ENCODE assay signal across 18 cellular contexts in genomic region chr6:87572031-87572430, GRCh38.
"Had no signal": no experiment of that assay in that cellular context is flagged by ENCODE, and none has a peak within 500 bp of the region (broad histone marks: within the 10 kb centered on the region; RNA-seq: fewer than 3 reads in every experiment).

No MANE protein-coding gene starts in this region.

- H3K9me3 Mint-ChIP-seq: activated T-cell treated with anti-CD3 and anti-CD28 coated beads, Interleukin-2, amount 50 U/mL, for 4 hours; central memory CD8-positive, alpha-beta T cell; stimulated activated naive CD8-positive, alpha-beta T cell treated with anti-CD3 and anti-CD28 coated beads, Interleukin-15, Interleukin-2, amounts not matched to agents 100 ng/mL and 50 ng/mL, for 24 hours had no signal

- H3K4me3 Mint-ChIP-seq: activated CD8-positive, alpha-beta T cell treated with anti-CD3 and anti-CD28 coated beads for 36 hours; activated naive CD4-positive, alpha-beta T cell treated with anti-CD3 and anti-CD28 coated beads, Interleukin-2, amount 10 ng/mL, durations not matched to agents 7 days and 5 days; activated T-cell treated with anti-CD3 and anti-CD28 coated beads, Interleukin-2, amount 50 U/mL, for 4 hours; central memory CD8-positive, alpha-beta T cell; naive thymus-derived CD8-positive, alpha-beta T cell; stimulated activated naive CD8-positive, alpha-beta T cell treated with anti-CD3 and anti-CD28 coated beads, Interleukin-15, Interleukin-2, amounts not matched to agents 100 ng/mL and 50 ng/mL, for 24 hours had no signal

- H3K27ac ChIP-seq: brain microvascular endothelial cell, coronary artery, lower lobe of right lung, tibial nerve had no signal

- ATAC-seq: activated CD8-positive, alpha-beta T cell treated with anti-CD3 and anti-CD28 coated beads for 36 hours; esophagus mucosa; lower lobe of right lung; naive thymus-derived CD8-positive, alpha-beta T cell had no signal

- H3K27me3 Mint-ChIP-seq: activated CD8-positive, alpha-beta T cell treated with anti-CD3 and anti-CD28 coated beads for 36 hours; activated naive CD4-positive, alpha-beta T cell treated with anti-CD3 and anti-CD28 coated beads, Interleukin-2, amount 10 ng/mL, durations not matched to agents 7 days and 5 days; central memory CD8-positive, alpha-beta T cell; naive thymus-derived CD8-positive, alpha-beta T cell; stimulated activated naive CD8-positive, alpha-beta T cell treated with anti-CD3 and anti-CD28 coated beads, Interleukin-15, Interleukin-2, amounts not matched to agents 100 ng/mL and 50 ng/mL, for 24 hours had no signal

- DNase-seq: activated CD4-positive, alpha-beta T cell treated with anti-CD3 and anti-CD28 coated beads for 48 hours; activated CD4-positive, CD25-positive, alpha-beta regulatory T cell; activated CD8-positive, alpha-beta T cell treated with anti-CD3 and anti-CD28 coated beads for 36 hours; activated effector memory CD4-positive, alpha-beta T cell treated with Interleukin-2 at 50 U/mL for 16 hours; activated naive CD4-positive, alpha-beta T cell treated with anti-CD3 and anti-CD28 coated beads, Interleukin-2, amount 10 ng/mL, durations not matched to agents 7 days and 5 days; activated T-cell treated with anti-CD3 and anti-CD28 coated beads, Interleukin-2, amount 50 U/mL, for 4 hours; aorta; brain microvascular endothelial cell; lower lobe of right lung; naive thymus-derived CD8-positive, alpha-beta T cell; retina; SW 1271 had no signal

- H3K4me3 ChIP-seq: coronary artery, lower lobe of right lung, tibial nerve had no signal

- H3K27me3 ChIP-seq: brain microvascular endothelial cell, tibial nerve had no signal

- H3K27ac Mint-ChIP-seq: activated CD8-positive, alpha-beta T cell treated with anti-CD3 and anti-CD28 coated beads for 36 hours; activated naive CD4-positive, alpha-beta T cell treated with anti-CD3 and anti-CD28 coated beads, Interleukin-2, amount 10 ng/mL, durations not matched to agents 7 days and 5 days had no signal

- H3K9me3 ChIP-seq: lower lobe of right lung, tibial nerve had no signal

- FAIRE-seq: urothelium cell line had no signal

- H3K36me3 ChIP-seq: brain microvascular endothelial cell had no signal
